1 cellular context compared by ENCODE assay signal in genomic region chr1:110870721-110871388, GRCh38.
TF ChIP-seq lines count a peak whose summit lies in the region.

No MANE protein-coding gene starts in this region.

TF ChIP-seq in GM12878, 131 proteins besides CTCF, POLR2A, EP300 and RAD21:
- TF ChIP-seq POU2F2 (IDR thresholded peaks at IDR 0.05; ENCODE audit: borderline replicate concordance, low read depth, low read length), result peak; percentile 64; the same call in 1 of the 3 replicates
- no peak for TF ChIP-seq SREBF1 (IDR thresholded peaks at IDR 0.05; ENCODE audit: low read length)
- peak; percentile 28; the same call in 1 of the 2 replicates for TF ChIP-seq PML (IDR thresholded peaks at IDR 0.05; ENCODE audit: low read length)
- peak; percentile 89 for TF ChIP-seq RAD51 (IDR thresholded peaks at IDR 0.05)
- TF ChIP-seq ZBED1 (IDR thresholded peaks at IDR 0.05; ENCODE audit: borderline replicate concordance), result no peak
- peak; percentile 29; the same call in 1 of the 2 replicates for TF ChIP-seq HDGF (IDR thresholded peaks at IDR 0.05)
- TF ChIP-seq ATF2 (IDR thresholded peaks at IDR 0.05; ENCODE audit: low read length), result no peak
- no peak for TF ChIP-seq BRCA1 (IDR thresholded peaks at IDR 0.05; ENCODE audit: low read depth, low read length)
- no peak for TF ChIP-seq MYB (IDR thresholded peaks at IDR 0.05; ENCODE audit: borderline replicate concordance, low read depth, low read length)
- TF ChIP-seq SMC3 (IDR thresholded peaks at IDR 0.05; ENCODE audit: borderline replicate concordance, low read length), result no peak
- TF ChIP-seq BCL11A (IDR thresholded peaks at IDR 0.05; ENCODE audit: low read depth, low read length), result no peak
- no peak for TF ChIP-seq NFIC (IDR thresholded peaks at IDR 0.05; ENCODE audit: low read depth, low read length)
